Comparison of ENCODE assay signal across 2 cellular contexts in genomic region chr13:43991773-43992201, GRCh38.
TF ChIP-seq lines count a peak whose summit lies in the region.

No MANE protein-coding gene starts in this region.

TF ChIP-seq in neural cell, 6 proteins besides CTCF, POLR2A, EP300 and RAD21 (continued from another document):
- TF ChIP-seq REST (IDR thresholded peaks at IDR 0.05; ENCODE audit: borderline replicate concordance) (peak; percentile 38), MXI1 (conservative IDR thresholded peaks at IDR 0.05; ENCODE audit: poor library complexity, severe bottlenecking) (no peak), POLR2AphosphoS5 (IDR thresholded peaks at IDR 0.05) (peak; percentile 74)

TF ChIP-seq in HepG2, 621 proteins besides CTCF, POLR2A, EP300 and RAD21 (continued from another document):
- no peak for TF ChIP-seq PATZ1 (CRISPR knock-in tag; IDR thresholded peaks at IDR 0.05)
- TF ChIP-seq ZNF317 (CRISPR knock-in tag; IDR thresholded peaks at IDR 0.05): no peak
- no peak for TF ChIP-seq IRF2 (CRISPR knock-in tag; IDR thresholded peaks at IDR 0.05)
- TF ChIP-seq SP140L (CRISPR knock-in tag; IDR thresholded peaks at IDR 0.05; ENCODE audit: borderline replicate concordance): no peak
- no peak for TF ChIP-seq NFKB2 (CRISPR knock-in tag; IDR thresholded peaks at IDR 0.05; ENCODE audit: borderline replicate concordance)
- TF ChIP-seq HDAC2 (CRISPR knock-in tag; IDR thresholded peaks at IDR 0.05): no peak
- TF ChIP-seq ZHX1 (CRISPR knock-in tag; IDR thresholded peaks at IDR 0.05; ENCODE audit: low read depth): no peak
- TF ChIP-seq SMC3 (IDR thresholded peaks at IDR 0.05; ENCODE audit: low read length): no peak
- TF ChIP-seq PRMT3 (CRISPR knock-in tag; IDR thresholded peaks at IDR 0.05; ENCODE audit: borderline replicate concordance, low read depth): no peak
- TF ChIP-seq JUN (CRISPR knock-in tag; IDR thresholded peaks at IDR 0.05): no peak
- no peak for TF ChIP-seq IKZF1 (IDR thresholded peaks at IDR 0.05)
- no peak for TF ChIP-seq GMEB1 (CRISPR knock-in tag; IDR thresholded peaks at IDR 0.05; ENCODE audit: borderline replicate concordance)
- no peak for TF ChIP-seq ZMYM4 (CRISPR knock-in tag; IDR thresholded peaks at IDR 0.05)
